Comparison of ENCODE assay signal across 14 cellular contexts in genomic region chr6:84606860-84607259, GRCh38.
DNase-seq lines count a peak whose midpoint lies in the region; ATAC-seq and TF ChIP-seq lines count a peak whose summit lies in the region.
"Had no signal": no experiment of that assay in that cellular context is flagged by ENCODE, and none has a peak within 500 bp of the region (broad histone marks: within the 10 kb centered on the region; RNA-seq: fewer than 3 reads in every experiment).

No MANE protein-coding gene starts in this region.

- ATAC-seq in GM21360 (IDR thresholded peaks at IDR 0.05; ENCODE audit: unreplicated experiment) (no peak), HG02938 (IDR thresholded peaks at IDR 0.05; ENCODE audit: unreplicated experiment) (no peak)

- TF ChIP-seq CTCF in AG09319 (IDR thresholded peaks at IDR 0.05; ENCODE audit: low read depth, low read length) (no peak), foreskin fibroblast (IDR thresholded peaks at IDR 0.05; ENCODE audit: low read depth, low read length) (no peak)

- no peak overlapping the region for H3K4me3 ChIP-seq in foreskin fibroblast (ENCODE audit: low read depth in 1 of 2, low read length in 2 of 2)
- H3K4me3 ChIP-seq: HAP-1 had no signal

- DNase-seq in AG09319 (ENCODE audit: extremely low read depth, low read depth) (peak; percentile 29), RPMI7951 (ENCODE audit: low read depth) (peak; percentile 72), fibroblast of gingiva (ENCODE audit: low read depth) (peak; percentile 80), foreskin fibroblast (peak; percentile 55 to 74), SIG-M5 treated with dmso at 0.1 percent for 504 hours (lab: John Stamatoyannopoulos, UW; ENCODE audit: unreplicated experiment) (no peak)
- DNase-seq in activated CD4-positive, CD25-positive, alpha-beta regulatory T cell (lab: John Stamatoyannopoulos, UW): no peak
- DNase-seq: 8988T; AML-193; Caco-2; CD4-positive, alpha-beta T cell; GF-D8 had no signal

Comparison
In these comparisons a context has a peak if more than half of its experiments do, and no peak if none do; other contexts are left out.
1. DNase-seq: peak in AG09319 (single experiment), RPMI7951 (single experiment), fibroblast of gingiva (single experiment) and foreskin fibroblast (2 of 2); none in activated CD4-positive, CD25-positive, alpha-beta regulatory T cell (0 of 4) and SIG-M5 treated with dmso at 0.1 percent for 504 hours (single experiment).